12 cellular contexts compared by ENCODE assay signal in the genomic region with DNA sequence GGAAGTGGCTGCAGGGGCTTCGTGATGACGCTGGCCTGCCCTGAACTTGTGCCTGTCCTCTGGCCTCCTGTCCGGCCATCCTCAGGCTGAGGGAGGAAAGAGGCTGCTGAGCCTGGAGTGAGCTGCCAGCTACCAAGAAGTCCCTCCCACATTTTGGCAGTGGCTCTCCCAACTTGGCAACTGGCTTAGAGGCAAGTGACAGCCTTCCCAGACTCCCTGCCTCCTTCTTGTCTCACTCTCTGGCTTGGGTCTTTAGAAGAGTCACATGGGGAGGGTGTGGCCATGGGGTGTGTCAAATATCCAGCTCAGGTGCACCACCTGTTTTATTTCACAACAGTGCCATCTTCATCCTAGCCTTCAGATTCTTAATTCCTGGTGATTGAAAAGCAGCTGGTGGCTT.
DNase-seq lines count a peak whose midpoint lies in the region; ATAC-seq, FAIRE-seq and TF ChIP-seq lines count a peak whose summit lies in the region.
"Had no signal": no experiment of that assay in that cellular context is flagged by ENCODE, and none has a peak within 500 bp of the region (broad histone marks: within the 10 kb centered on the region; RNA-seq: fewer than 3 reads in every experiment).

No MANE protein-coding gene starts in this region.

- no peaks in the 10 kb centered on the region for H3K27me3 ChIP-seq in parathyroid adenoma (ENCODE audit: control insufficient read depth, insufficient read depth, low read length)

- H3K9me3 ChIP-seq in parathyroid adenoma (ENCODE audit: control insufficient read depth, low read length): no peaks in the 10 kb centered on the region

- peaks cover 36% of the 10 kb centered on the region for H3K4me1 Mint-ChIP-seq in activated CD8-positive, alpha-beta memory T cell treated with anti-CD3 and anti-CD28 coated beads, Interleukin-2, amount 10 ng/mL, durations not matched to agents 7 days and 5 days
- peaks cover 17% of the 10 kb centered on the region for H3K4me1 Mint-ChIP-seq in activated T-helper 2 cell treated with anti-CD3 and anti-CD28 coated beads, Interferon-gamma antibody, Interleukin-2, Interleukin-4, amounts not matched to agents 10 μg/mL and 5 μg/mL and 100 μg/mL, durations not matched to agents 14 hours and 24 hours and 36 hours (ENCODE audit: low read depth)

- peaks cover 49% of the 10 kb centered on the region for H3K79me2 ChIP-seq in parathyroid adenoma

- no peaks in the 10 kb centered on the region for H3K27me3 Mint-ChIP-seq in activated CD8-positive, alpha-beta memory T cell treated with anti-CD3 and anti-CD28 coated beads, Interleukin-2, amount 10 ng/mL, durations not matched to agents 7 days and 5 days
- no peaks in the 10 kb centered on the region for H3K27me3 Mint-ChIP-seq in activated T-helper 2 cell treated with anti-CD3 and anti-CD28 coated beads, Interferon-gamma antibody, Interleukin-2, Interleukin-4, amounts not matched to agents 10 μg/mL and 5 μg/mL and 100 μg/mL, durations not matched to agents 14 hours and 24 hours and 36 hours (ENCODE audit: low read depth)

- H3K9ac ChIP-seq in parathyroid adenoma: no peak overlapping the region

- H3K27ac ChIP-seq in parathyroid adenoma: no peak overlapping the region

- no peak for TF ChIP-seq CTCF in fibroblast of mammary gland (conservative IDR thresholded peaks at IDR 0.05; ENCODE audit: control insufficient read depth, insufficient read depth, low read depth, low read length)
- TF ChIP-seq CTCF in parathyroid adenoma (IDR thresholded peaks at IDR 0.05): no peak

- H3K36me3 Mint-ChIP-seq in activated CD8-positive, alpha-beta memory T cell treated with anti-CD3 and anti-CD28 coated beads, Interleukin-2, amount 10 ng/mL, durations not matched to agents 7 days and 5 days: peaks cover 33% of the 10 kb centered on the region
- H3K36me3 Mint-ChIP-seq in activated T-helper 2 cell treated with anti-CD3 and anti-CD28 coated beads, Interferon-gamma antibody, Interleukin-2, Interleukin-4, amounts not matched to agents 10 μg/mL and 5 μg/mL and 100 μg/mL, durations not matched to agents 14 hours and 24 hours and 36 hours (ENCODE audit: low read depth): peaks cover 22% of the 10 kb centered on the region

- no peak overlapping the region for H3K4me3 Mint-ChIP-seq in activated CD8-positive, alpha-beta memory T cell treated with anti-CD3 and anti-CD28 coated beads, Interleukin-2, amount 10 ng/mL, durations not matched to agents 7 days and 5 days
- no peak overlapping the region for H3K4me3 Mint-ChIP-seq in activated T-helper 2 cell treated with anti-CD3 and anti-CD28 coated beads, Interferon-gamma antibody, Interleukin-2, Interleukin-4, amounts not matched to agents 10 μg/mL and 5 μg/mL and 100 μg/mL, durations not matched to agents 14 hours and 24 hours and 36 hours (ENCODE audit: low read depth)
- H3K4me3 Mint-ChIP-seq: activated naive CD4-positive, alpha-beta T cell treated with anti-CD3 and anti-CD28 coated beads for 36 hours had no signal

- intact Hi-C loops in activated T-helper 2 cell treated with anti-CD3 and anti-CD28 coated beads, Interferon-gamma antibody, Interleukin-2, Interleukin-4, amounts not matched to agents 10 μg/mL and 5 μg/mL and 100 μg/mL, durations not matched to agents 14 hours and 24 hours and 36 hours (cut with micrococcal nuclease): no loop called here

- H3K4me3 ChIP-seq in fibroblast of mammary gland (ENCODE audit: control insufficient read depth, low read depth, low read length) (no peak overlapping the region), parathyroid adenoma (ENCODE audit: low read depth, low read length) (no peak overlapping the region)

- H3K4me1 ChIP-seq in parathyroid adenoma: peaks cover 16% of the 10 kb centered on the region

- no peak overlapping the region for H3K4me2 ChIP-seq in parathyroid adenoma (ENCODE audit: low read length)

- CTCF ChIA-PET in activated CD8-positive, alpha-beta memory T cell treated with anti-CD3 and anti-CD28 coated beads, Interleukin-2, amount 10 ng/mL, durations not matched to agents 7 days and 5 days (lab: Charles Lee): interaction anchor here (2.2 kb wide), 1 partner anchor 15 kb away, joined by 5 read pairs; no protein-coding TSS in a partner anchor

- DNase-seq in Ammon's horn (ENCODE audit: low spot score): peak; percentile 76
- peak; percentile 29 for DNase-seq in NCI-H510A (lab: John Stamatoyannopoulos, UW)
- peak; percentile 48 for DNase-seq in fibroblast of mammary gland (ENCODE audit: low read depth)
- DNase-seq in activated CD8-positive, alpha-beta memory T cell treated with anti-CD3 and anti-CD28 coated beads, Interleukin-2, amount 10 ng/mL, durations not matched to agents 7 days and 5 days: no peak
- DNase-seq in activated T-helper 2 cell treated with anti-CD3 and anti-CD28 coated beads, Interferon-gamma antibody, Interleukin-2, Interleukin-4, amounts not matched to agents 10 μg/mL and 5 μg/mL and 100 μg/mL, durations not matched to agents 14 hours and 24 hours and 36 hours (ENCODE audit: low spot score): no peak
- no peak for DNase-seq in HTR-8/SVneo (ENCODE audit: insufficient read length, low spot score)
- DNase-seq in NCI-H526 treated with DMSO at 0.1 percent for 48 hours (lab: John Stamatoyannopoulos, UW): no peak
- DNase-seq: activated naive CD4-positive, alpha-beta T cell treated with anti-CD3 and anti-CD28 coated beads for 36 hours; AML-193 had no signal

- peaks cover 10% of the 10 kb centered on the region for H3K9me3 Mint-ChIP-seq in activated CD8-positive, alpha-beta memory T cell treated with anti-CD3 and anti-CD28 coated beads, Interleukin-2, amount 10 ng/mL, durations not matched to agents 7 days and 5 days (ENCODE audit: low read depth)
- peaks cover 23% of the 10 kb centered on the region for H3K9me3 Mint-ChIP-seq in activated T-helper 2 cell treated with anti-CD3 and anti-CD28 coated beads, Interferon-gamma antibody, Interleukin-2, Interleukin-4, amounts not matched to agents 10 μg/mL and 5 μg/mL and 100 μg/mL, durations not matched to agents 14 hours and 24 hours and 36 hours

- H3K36me3 ChIP-seq in parathyroid adenoma (ENCODE audit: control insufficient read depth, insufficient read depth, low read length): no peaks in the 10 kb centered on the region

- no peak overlapping the region for H3K27ac Mint-ChIP-seq in activated CD8-positive, alpha-beta memory T cell treated with anti-CD3 and anti-CD28 coated beads, Interleukin-2, amount 10 ng/mL, durations not matched to agents 7 days and 5 days
- no peak overlapping the region for H3K27ac Mint-ChIP-seq in activated T-helper 2 cell treated with anti-CD3 and anti-CD28 coated beads, Interferon-gamma antibody, Interleukin-2, Interleukin-4, amounts not matched to agents 10 μg/mL and 5 μg/mL and 100 μg/mL, durations not matched to agents 14 hours and 24 hours and 36 hours
- H3K27ac Mint-ChIP-seq: activated naive CD4-positive, alpha-beta T cell treated with anti-CD3 and anti-CD28 coated beads for 36 hours had no signal

- H2AFZ ChIP-seq in parathyroid adenoma: peak overlapping the region; percentile 9

- ATAC-seq in activated CD8-positive, alpha-beta memory T cell treated with anti-CD3 and anti-CD28 coated beads, Interleukin-2, amount 10 ng/mL, durations not matched to agents 7 days and 5 days: no peak
- ATAC-seq: HCT116 had no signal

- no peak for FAIRE-seq in HTR-8/SVneo (lab: Jason Lieb, UNC)
- FAIRE-seq: keratinocyte had no signal

Comparison
In these comparisons a context has a peak if more than half of its experiments do, and no peak if none do; other contexts are left out.
1. DNase-seq: peak in Ammon's horn (single experiment), NCI-H510A (single experiment) and fibroblast of mammary gland (single experiment); none in activated CD8-positive, alpha-beta memory T cell treated with anti-CD3 and anti-CD28 coated beads, Interleukin-2, amount 10 ng/mL, durations not matched to agents 7 days and 5 days (single experiment), activated T-helper 2 cell treated with anti-CD3 and anti-CD28 coated beads, Interferon-gamma antibody, Interleukin-2, Interleukin-4, amounts not matched to agents 10 μg/mL and 5 μg/mL and 100 μg/mL, durations not matched to agents 14 hours and 24 hours and 36 hours (single experiment), HTR-8/SVneo (single experiment) and NCI-H526 treated with DMSO at 0.1 percent for 48 hours (single experiment).